In genomic region chr1:156912861-156913808, GRCh38 we compare ENCODE assay signal across 1 cellular context.
TF ChIP-seq lines count a peak whose summit lies in the region.

No MANE protein-coding gene starts in this region.

TF ChIP-seq in K562, 482 proteins besides CTCF, POLR2A, EP300 and RAD21 (continued from another document and continues in another):
- TF ChIP-seq HNRNPL (IDR thresholded peaks at IDR 0.05; ENCODE audit: low read depth, low read length) (0 out of 2 replicates have a peak, but pooled peaks have one; percentile 28), ZNF263 (CRISPR knock-in tag; IDR thresholded peaks at IDR 0.05; ENCODE audit: borderline replicate concordance) (peak; percentile 99), CREM (IDR thresholded peaks at IDR 0.05; ENCODE audit: low read depth) (0 out of 2 replicates have a peak, but pooled peaks have one; percentile 5), ZFP36 (IDR thresholded peaks at IDR 0.05; ENCODE audit: low read depth, low read length, partially characterized antibody) (peak; percentile 6), MEIS2 (IDR thresholded peaks at IDR 0.05; ENCODE audit: partially characterized antibody) (peak; percentile 31), DIDO1 (tag; IDR thresholded peaks at IDR 0.05; ENCODE audit: low read depth) (peak; percentile 17; the same call in 1 of the 2 replicates), NFIC (IDR thresholded peaks at IDR 0.05) (peak; percentile 92), ZNF175 (CRISPR knock-in tag; IDR thresholded peaks at IDR 0.05; ENCODE audit: low read depth) (0 out of 2 replicates have a peak, but pooled peaks have one; percentile 6), ZBTB17 (CRISPR knock-in tag; IDR thresholded peaks at IDR 0.05) (no peak), RCOR1 (IDR thresholded peaks at IDR 0.05; ENCODE audit: borderline replicate concordance in 1 of 2, low read depth in 2 of 2, low read length in 2 of 2) (no peak), GTF2A2 (tag; IDR thresholded peaks at IDR 0.05) (no peak), FOXJ3 (CRISPR knock-in tag; IDR thresholded peaks at IDR 0.05) (no peak), CTBP1 (IDR thresholded peaks at IDR 0.05; ENCODE audit: borderline replicate concordance) (peak; percentile 39; the same call in 1 of the 2 replicates), EGR1 (conservative IDR thresholded peaks at IDR 0.05) (0 out of 2 replicates have a peak, but pooled peaks have one; percentile 7), KLF1 (tag; IDR thresholded peaks at IDR 0.05) (0 out of 2 replicates have a peak, but pooled peaks have one; percentile 14), WHSC1 (IDR thresholded peaks at IDR 0.05; ENCODE audit: low read length) (no peak), RBFOX2 (IDR thresholded peaks at IDR 0.05; ENCODE audit: low read depth, low read length) (peak; percentile 71), HLTF (IDR thresholded peaks at IDR 0.05) (no peak), ZNF232 (CRISPR knock-in tag; IDR thresholded peaks at IDR 0.05) (0 out of 2 replicates have a peak, but pooled peaks have one; percentile 46), SPI1 (IDR thresholded peaks at IDR 0.05; ENCODE audit: borderline replicate concordance, low read depth, low read length) (peak; percentile 20; the same call in 1 of the 2 replicates), TCF3 (CRISPR knock-in tag; IDR thresholded peaks at IDR 0.05) (no peak; the same call in 1 of the 2 replicates), ZNF140 (CRISPR knock-in tag; IDR thresholded peaks at IDR 0.05) (no peak), KDM5B (IDR thresholded peaks at IDR 0.05; ENCODE audit: insufficient replicate concordance, low read depth, low read length) (peak; percentile 33), U2AF2 (optimal IDR thresholded peaks at IDR 0.05; ENCODE audit: low read depth, low read length) (no peak), ATF3 (IDR thresholded peaks at IDR 0.05) (peak; percentile 76), ATF3 (CRISPR knock-in tag; conservative IDR thresholded peaks at IDR 0.05) (no peak), ATF7 (IDR thresholded peaks at IDR 0.05) (peak; percentile 83), CREB1 (IDR thresholded peaks at IDR 0.05) (no peak), CREB1 (CRISPR knock-in tag; IDR thresholded peaks at IDR 0.05) (no peak), CBFA2T2 (conservative IDR thresholded peaks at IDR 0.05) (0 out of 2 replicates have a peak, but pooled peaks have one; percentile 5), VEZF1 (CRISPR knock-in tag; IDR thresholded peaks at IDR 0.05) (peak; percentile 67), REST (CRISPR knock-in tag; IDR thresholded peaks at IDR 0.05; ENCODE audit: low read depth) (peak; percentile 26; the same call in 1 of the 2 replicates), ZNF143 (CRISPR knock-in tag; IDR thresholded peaks at IDR 0.05) (peak; percentile 10; the same call in 1 of the 2 replicates), RBM14 (IDR thresholded peaks at IDR 0.05; ENCODE audit: borderline replicate concordance, insufficient read depth, low read depth, low read length) (no peak), RBM34 (IDR thresholded peaks at IDR 0.05; ENCODE audit: borderline replicate concordance, insufficient read depth, low read length) (no peak), DPF2 (IDR thresholded peaks at IDR 0.05) (peak; percentile 44; the same call in 1 of the 2 replicates), SMARCE1 (IDR thresholded peaks at IDR 0.05) (peak; percentile 26; the same call in 1 of the 2 replicates), NKRF (IDR thresholded peaks at IDR 0.05; ENCODE audit: borderline replicate concordance) (no peak), YY1 (IDR thresholded peaks at IDR 0.05; ENCODE audit: borderline replicate concordance in 1 of 3, control insufficient read depth in 1 of 3, extremely low read depth in 1 of 3, insufficient read depth in 3 of 3, insufficient read length in 1 of 3, insufficient replicate concordance in 2 of 3, low read depth in 1 of 3, low read length in 2 of 3) (peak in 1 of 3 experiments; percentile 43), LARP7 (IDR thresholded peaks at IDR 0.05) (no peak), ZNF740 (CRISPR knock-in tag; IDR thresholded peaks at IDR 0.05) (peak; percentile 81), ZNF740 (tag; IDR thresholded peaks at IDR 0.05) (no peak), POLR2AphosphoS5 (IDR thresholded peaks at IDR 0.05; ENCODE audit: control insufficient read depth, insufficient read depth, low read depth, low read length) (no peak), CGGBP1 (CRISPR knock-in tag; IDR thresholded peaks at IDR 0.05) (no peak), TBP (optimal IDR thresholded peaks at IDR 0.05; ENCODE audit: low read depth, low read length) (no peak), CC2D1A (IDR thresholded peaks at IDR 0.05) (no peak), HCFC1 (IDR thresholded peaks at IDR 0.05; ENCODE audit: low read depth, low read length) (no peak), ZZZ3 (IDR thresholded peaks at IDR 0.05) (no peak), ARID1B (IDR thresholded peaks at IDR 0.05) (peak; percentile 33; the same call in 1 of the 2 replicates), HDGF (IDR thresholded peaks at IDR 0.05) (no peak), GABPB1 (CRISPR knock-in tag; IDR thresholded peaks at IDR 0.05) (peak; percentile 38; the same call in 1 of the 2 replicates), USF1 (CRISPR knock-in tag; IDR thresholded peaks at IDR 0.05) (no peak), PBX2 (CRISPR knock-in tag; IDR thresholded peaks at IDR 0.05; ENCODE audit: low read depth) (no peak), PBX2 (tag; conservative IDR thresholded peaks at IDR 0.05; ENCODE audit: low read depth) (peak; percentile 65), MYNN (IDR thresholded peaks at IDR 0.05) (no peak; the same call in 1 of the 2 replicates), MYNN (CRISPR knock-in tag; IDR thresholded peaks at IDR 0.05) (no peak), GATA2 (CRISPR knock-in tag; IDR thresholded peaks at IDR 0.05) (no peak), E4F1 (CRISPR knock-in tag; IDR thresholded peaks at IDR 0.05; ENCODE audit: borderline replicate concordance) (0 out of 2 replicates have a peak, but pooled peaks have one; percentile 42), JUNB (CRISPR knock-in tag; conservative IDR thresholded peaks at IDR 0.05) (no peak), BHLHE40 (IDR thresholded peaks at IDR 0.05; ENCODE audit: low read length) (no peak), CBFA2T3 (IDR thresholded peaks at IDR 0.05) (peak; percentile 28; the same call in 1 of the 2 replicates)
